19 cellular contexts compared by ENCODE assay signal in the genomic region with DNA sequence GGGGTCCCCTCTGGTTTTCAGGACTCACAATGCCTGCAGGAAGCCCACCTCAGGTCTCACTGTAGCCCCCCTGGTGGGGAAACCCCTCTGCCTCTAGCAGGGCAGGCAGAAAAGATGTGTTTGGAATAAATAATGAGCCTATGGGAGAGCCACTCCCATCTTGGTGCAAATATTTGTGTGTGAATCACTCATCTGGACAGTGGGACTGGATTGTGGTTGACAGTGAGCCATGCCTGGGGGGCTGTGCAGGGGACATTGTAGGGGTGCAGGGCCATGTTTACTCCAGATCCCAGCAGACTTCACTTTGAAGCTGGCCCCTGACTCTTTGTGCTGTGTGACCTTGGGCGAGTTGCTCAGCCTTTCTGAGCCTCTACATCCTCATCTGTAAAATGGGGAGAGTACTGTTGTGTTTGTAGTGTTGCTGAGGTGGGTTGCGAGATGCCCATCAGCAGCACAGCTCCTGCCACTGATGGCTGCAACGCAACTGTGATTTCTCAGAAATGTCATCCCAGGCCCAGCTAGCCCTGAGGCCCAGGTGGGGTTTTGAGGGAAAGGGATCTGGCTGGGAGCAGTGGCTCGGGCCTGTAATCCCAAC. TPM values are rescaled to one million over a fixed set of nuclear protein-coding genes. Genes with fewer than 3 reads are reported as not detected.
DNase-seq lines count a peak whose midpoint lies in the region; ATAC-seq, FAIRE-seq and TF ChIP-seq lines count a peak whose summit lies in the region.
"Had no signal": no experiment of that assay in that cellular context is flagged by ENCODE, and none has a peak within 500 bp of the region (broad histone marks: within the 10 kb centered on the region; RNA-seq: fewer than 3 reads in every experiment).

No MANE protein-coding gene starts in this region.

- H4K12ac ChIP-seq in trophoblast cell (ENCODE audit: low read depth, low read length), result no peak overlapping the region

- H3K79me1 ChIP-seq in mesenchymal stem cell (replicated peaks; ENCODE audit: low read length, poor library complexity, severe bottlenecking) (peaks cover 51% of the 10 kb centered on the region), trophoblast cell (ENCODE audit: low read length) (no peaks in the 10 kb centered on the region)

- ATAC-seq in A549 (no peak), RWPE2 (ENCODE audit: low read depth) (no peak), GM19463 (IDR thresholded peaks at IDR 0.05; ENCODE audit: unreplicated experiment) (no peak)
- ATAC-seq: GM12878 had no signal

- H2AK5ac ChIP-seq in mesenchymal stem cell (ENCODE audit: low read length, severe bottlenecking) (no peak overlapping the region), trophoblast cell (ENCODE audit: low read length) (no peak overlapping the region)

- TF ChIP-seq EP300 in A549 (IDR thresholded peaks at IDR 0.05), result no peak

- no peak for FAIRE-seq in A549 (lab: Jason Lieb, UNC)
- FAIRE-seq: G401.6, GM12878, HTR-8/SVneo, TTC549 had no signal

- H3K9ac ChIP-seq in mesenchymal stem cell (ENCODE audit: low read length) (no peak overlapping the region), trophoblast cell (ENCODE audit: low read length) (no peak overlapping the region)

- CTCF ChIA-PET in A549 (lab: Yijun Ruan, JAX), result interaction anchor here (0.9 to 1.8 kb wide), 3 partner anchors 25 to 70 kb away, joined by 3 to 11 read pairs (median 4); no protein-coding TSS in a partner anchor

- H3K4ac ChIP-seq in mesenchymal stem cell (ENCODE audit: low read depth in 1 of 2, low read length in 2 of 2) (no peak overlapping the region), trophoblast cell (ENCODE audit: low read depth, low read length) (no peak overlapping the region)

- H2AFZ ChIP-seq in mesenchymal stem cell (ENCODE audit: low read depth, low read length), result no peak overlapping the region
- no peak overlapping the region for H2AFZ ChIP-seq in trophoblast cell (ENCODE audit: insufficient read depth, low read length, poor library complexity)

- TF ChIP-seq CTCF in A549 (IDR thresholded peaks at IDR 0.05) (no peak), RWPE2 (IDR thresholded peaks at IDR 0.05; ENCODE audit: poor library complexity, severe bottlenecking) (no peak)

- H3K18ac ChIP-seq in mesenchymal stem cell (ENCODE audit: low read depth in 1 of 2, low read length in 2 of 2) (peak overlapping the region in 1 of 2 experiments; percentile 4), trophoblast cell (ENCODE audit: low read length) (no peak overlapping the region)

- H4K91ac ChIP-seq in mesenchymal stem cell (ENCODE audit: low read length), result peak overlapping the region; percentile 66
- no peak overlapping the region for H4K91ac ChIP-seq in trophoblast cell (ENCODE audit: low read depth, low read length)

- H2BK12ac ChIP-seq in mesenchymal stem cell (ENCODE audit: low read length in 2 of 2), result no peak overlapping the region
- no peak overlapping the region for H2BK12ac ChIP-seq in trophoblast cell (ENCODE audit: low read length)

- no peak overlapping the region for H2BK5ac ChIP-seq in mesenchymal stem cell (ENCODE audit: low read depth, low read length, poor library complexity, severe bottlenecking)
- no peak overlapping the region for H2BK5ac ChIP-seq in trophoblast cell (ENCODE audit: low read depth, low read length, poor library complexity)

- H3K27me3 ChIP-seq in RWPE2 (ENCODE audit: insufficient read depth, poor library complexity, severe bottlenecking) (no peaks in the 10 kb centered on the region), mesenchymal stem cell (ENCODE audit: control insufficient read depth in 1 of 2, insufficient read depth in 1 of 2, low read length in 2 of 2) (no peaks in the 10 kb centered on the region), trophoblast cell (ENCODE audit: insufficient read depth, low read length) (no peaks in the 10 kb centered on the region)
- H3K27me3 ChIP-seq: Peyer's patch, tibial nerve had no signal

- H3K4me3 ChIP-seq in A549 (no peak overlapping the region), RWPE2 (ENCODE audit: severe bottlenecking) (no peak overlapping the region), mesenchymal stem cell (ENCODE audit: insufficient read depth in 1 of 2, low read depth in 1 of 2, low read length in 2 of 2) (no peak overlapping the region), trophoblast cell (ENCODE audit: low read depth, low read length) (no peak overlapping the region)
- H3K4me3 ChIP-seq: GM12878, Peyer's patch, tibial nerve had no signal

- TF ChIP-seq RAD21 in A549 (conservative IDR thresholded peaks at IDR 0.05 in 1 of 2, IDR thresholded peaks at IDR 0.05 in 1 of 2), result no peak

- intact Hi-C loops in posterior cingulate gyrus (cut with DNase I), result no loop called here

- H4K8ac ChIP-seq in mesenchymal stem cell (ENCODE audit: low read length), result no peak overlapping the region
- H4K8ac ChIP-seq in trophoblast cell (ENCODE audit: low read depth, low read length), result no peak overlapping the region

- POLR2A ChIA-PET in A549 (lab: Yijun Ruan, JAX), result no interaction called here

- peak overlapping the region; percentile 17 for H2BK15ac ChIP-seq in mesenchymal stem cell (ENCODE audit: low read depth, poor library complexity, severe bottlenecking)

- H3K4me2 ChIP-seq in A549 (peak overlapping the region; percentile 28; the same call in 2 of the 3 replicates), mesenchymal stem cell (ENCODE audit: low read length, poor library complexity, severe bottlenecking) (no peak overlapping the region), trophoblast cell (ENCODE audit: low read length) (no peak overlapping the region)

- no peaks in the 10 kb centered on the region for H3K9me3 ChIP-seq in A549
- H3K9me3 ChIP-seq in RWPE2 (ENCODE audit: severe bottlenecking), result no peaks in the 10 kb centered on the region
- H3K9me3 ChIP-seq in mesenchymal stem cell (ENCODE audit: control insufficient read depth, low read length), result no peaks in the 10 kb centered on the region
- H3K9me3 ChIP-seq in trophoblast cell (ENCODE audit: insufficient read depth, low read depth, low read length), result no peaks in the 10 kb centered on the region
- H3K9me3 ChIP-seq: Peyer's patch, tibial nerve had no signal

- H3K14ac ChIP-seq in mesenchymal stem cell (ENCODE audit: low read length in 2 of 2), result no peak overlapping the region
- no peak overlapping the region for H3K14ac ChIP-seq in trophoblast cell (ENCODE audit: low read length)

- H3K4me1 ChIP-seq in A549 (peaks cover 63% of the 10 kb centered on the region), RWPE2 (ENCODE audit: insufficient read depth, poor library complexity, severe bottlenecking) (peaks cover 31% of the 10 kb centered on the region), mesenchymal stem cell (ENCODE audit: control insufficient read depth, insufficient read depth, low read depth, low read length) (peaks cover 38% of the 10 kb centered on the region), trophoblast cell (ENCODE audit: control insufficient read depth in 1 of 2, insufficient read depth in 2 of 2, low read length in 2 of 2) (peaks cover 5 to 15% of the 10 kb centered on the region in 2 experiments)

- no peak overlapping the region for H3K23ac ChIP-seq in mesenchymal stem cell (ENCODE audit: low read length in 2 of 2)
- H3K23ac ChIP-seq in trophoblast cell (ENCODE audit: low read length), result no peak overlapping the region

- no peak for TF ChIP-seq POLR2A in A549 (IDR thresholded peaks at IDR 0.05; ENCODE audit: low read length)

- DNase-seq in A549 (ENCODE audit: low read depth in 1 of 2, low spot score in 1 of 2), result no peak
- DNase-seq in ELR (ENCODE audit: low read depth), result peak; percentile 55
- no peak for DNase-seq in RWPE2 (ENCODE audit: low spot score)
- no peak for DNase-seq in mesenchymal stem cell
- DNase-seq in activated CD4-positive, alpha-beta T cell treated with anti-CD3 and anti-CD28 coated beads, Interleukin-2, amount 50 U/mL, for 1 hour, result no peak
- no peak for DNase-seq in posterior cingulate gyrus
- no peak for DNase-seq in trophoblast cell
- DNase-seq: activated CD4-positive, alpha-beta T cell treated with anti-CD3 and anti-CD28 coated beads, Interleukin-2, amount 10 ng/mL, durations not matched to agents 7 days and 5 days; activated CD8-positive, alpha-beta memory T cell treated with anti-CD3 and anti-CD28 coated beads, Interleukin-2, amount 50 U/mL, for 48 hours; NCI-H146; nephron progenitor cell; Peyer's patch; stimulated activated naive CD4-positive, alpha-beta T cell had no signal

- H3K36me3 ChIP-seq in RWPE2 (ENCODE audit: low read depth), result peaks cover 4% of the 10 kb centered on the region; the same call in 1 of the 2 replicates
- peaks cover 0 to 23% of the 10 kb centered on the region in 2 experiments for H3K36me3 ChIP-seq in mesenchymal stem cell (ENCODE audit: control insufficient read depth in 1 of 2, insufficient read depth in 2 of 2, low read depth in 1 of 2, low read length in 2 of 2)
- peaks cover 0 to 4% of the 10 kb centered on the region in 2 experiments for H3K36me3 ChIP-seq in trophoblast cell (ENCODE audit: control insufficient read depth in 1 of 2, insufficient read depth in 2 of 2, low read length in 2 of 2)
- H3K36me3 ChIP-seq: Peyer's patch, tibial nerve had no signal

- H2BK120ac ChIP-seq in mesenchymal stem cell (ENCODE audit: low read depth, low read length) (no peak overlapping the region), trophoblast cell (ENCODE audit: insufficient read depth, low read length, poor library complexity) (no peak overlapping the region)

- H3K27ac ChIP-seq in A549 (peak overlapping the region; percentile 93 to 97), RWPE2 (ENCODE audit: poor library complexity, severe bottlenecking) (peak overlapping the region; percentile 95), mesenchymal stem cell (ENCODE audit: low read length, poor library complexity, severe bottlenecking) (no peak overlapping the region), trophoblast cell (ENCODE audit: low read depth, low read length) (no peak overlapping the region)
- H3K27ac ChIP-seq: Peyer's patch had no signal

- H3K79me2 ChIP-seq in trophoblast cell (ENCODE audit: control insufficient read depth, insufficient read depth, low read length, poor library complexity), result no peaks in the 10 kb centered on the region

- WGBS in A549 (ENCODE audit: missing lambda C conversion rate), result 81% methylated on average over 3 of the region's 4 CpGs
- WGBS in mesenchymal stem cell, result 100% methylated on average over 3 of the region's 4 CpGs
- no CpG with 5 or more reads among the region's 4 CpGs for WGBS in trophoblast cell (ENCODE audit: extremely low coverage, insufficient coverage, insufficient read length)

TF ChIP-seq in A549, 52 proteins besides CTCF, POLR2A, EP300 and RAD21 (continues in another document):
- peak; percentile 64 for TF ChIP-seq ZFP36 (IDR thresholded peaks at IDR 0.05; ENCODE audit: borderline replicate concordance, partially characterized antibody)

RNA-seq across cellular contexts. Expression of a gene that starts 20.7 kb away (rescaled TPM):
- polyA plus RNA-seq in A549 (2011; rRNA removed) (20.5 and 23.2 TPM in 2 replicates), A549 (2017; fragmentation: RNase III; extraction: RNeasy Plus Mini Kit Qiagen cat#74134 plus additional on column Dnase treatment) (19.9 to 21.7 TPM (median 21.5 TPM) in 3 replicates)
- 19.0 and 21.6 TPM in 2 replicates for polyA plus RNA-seq in A549 (2012; cell fraction: cytosol; rRNA removed)
- polyA plus RNA-seq in A549 (2012; cell fraction: nucleus; rRNA removed), result 21.1 and 26.9 TPM in 2 replicates
- 16.4 and 25.3 TPM in 2 replicates for polyA minus RNA-seq in A549 (2011; rRNA and poly(A)+ RNA removed)
- polyA plus RNA-seq in mesenchymal stem cell (2013, experiment 1 of 2), result 25.5 TPM
- 28.4 TPM for polyA plus RNA-seq in mesenchymal stem cell (2013, experiment 2 of 2)
- 20.3 and 24.6 TPM in 2 replicates for polyA plus RNA-seq in trophoblast cell (2013)

Comparison
In these comparisons a context has a peak if more than half of its experiments do, and no peak if none do; other contexts are left out.
1. H3K27ac ChIP-seq: peak in A549 (2 of 2) and RWPE2 (single experiment); none in mesenchymal stem cell (single experiment) and trophoblast cell (single experiment).